In the genomic region with DNA sequence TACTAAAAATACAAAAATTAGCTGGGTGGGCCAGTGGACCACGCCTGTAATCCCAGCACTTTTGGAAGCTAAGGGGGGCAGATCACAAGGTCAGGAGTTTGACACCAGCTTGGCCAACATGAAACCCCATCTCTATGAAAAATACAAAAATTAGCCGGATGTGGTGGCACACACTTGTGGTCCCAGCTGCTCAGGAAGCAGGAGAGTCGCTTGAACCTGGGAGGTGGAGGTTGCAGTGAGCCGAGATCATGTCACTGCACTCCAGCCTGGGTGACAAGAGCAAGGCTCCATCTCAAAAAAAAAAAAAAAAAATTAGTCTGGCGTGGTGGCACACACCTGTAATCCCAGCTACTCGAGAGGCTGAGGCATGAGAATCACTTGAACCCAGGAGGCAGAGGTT, we compare ENCODE assay signal across 6 cellular contexts. TPM values are rescaled to one million over a fixed set of nuclear protein-coding genes. Genes with fewer than 3 reads are reported as not detected.
"Had no signal": no experiment of that assay in that cellular context is flagged by ENCODE, and none has a peak within 500 bp of the region (broad histone marks: within the 10 kb centered on the region; RNA-seq: fewer than 3 reads in every experiment).

No MANE protein-coding gene starts in this region.

RNA-seq across cellular contexts. Expression of a gene that starts 44.6 kb away (rescaled TPM):
- total RNA-seq: HepG2, HT-29, HT1080, IMR-90, K562 had no signal
- polyA plus RNA-seq: HepG2, IgD-negative memory B cell, IMR-90, K562 had no signal
